Comparison of ENCODE assay signal across 18 cellular contexts in genomic region chr5:179841621-179842020, GRCh38. TPM values are rescaled to one million over a fixed set of nuclear protein-coding genes. Genes with fewer than 3 reads are reported as not detected.
A peak's percentile ranks its signal among the peaks of the same experiment; 100 is the strongest.
DNase-seq lines count a peak whose midpoint lies in the region; ATAC-seq, FAIRE-seq and TF ChIP-seq lines count a peak whose summit lies in the region.
"Had no signal": no experiment of that assay in that cellular context is flagged by ENCODE, and none has a peak within 500 bp of the region (broad histone marks: within the 10 kb centered on the region; RNA-seq: fewer than 3 reads in every experiment).

No MANE protein-coding gene starts in this region.

- H3K9me3 Mint-ChIP-seq in type B pancreatic cell (peaks cover 5% of the 10 kb centered on the region), CD14-positive monocyte (peaks cover 3 to 12% (median 7%) of the 10 kb centered on the region in 7 donors)

- peaks cover 0 to under 1% of the 10 kb centered on the region in 2 donors for H3K4me1 ChIP-seq in kidney (ENCODE audit: control insufficient read depth in 1 of 2, insufficient read depth in 1 of 2, low read depth in 1 of 2, low read length in 2 of 2)
- H3K4me1 ChIP-seq in suprapubic skin: no peaks in the 10 kb centered on the region

- H3K4me1 Mint-ChIP-seq in type B pancreatic cell (ENCODE audit: unreplicated experiment) (peaks cover 2% of the 10 kb centered on the region), CD14-positive monocyte (peaks cover 14% of the 10 kb centered on the region)

- H3K27me3 Mint-ChIP-seq in type B pancreatic cell: no peaks in the 10 kb centered on the region
- peaks cover 0 to 2% (median 0%) of the 10 kb centered on the region in 3 donors for H3K27me3 Mint-ChIP-seq in CD14-positive monocyte (ENCODE audit: low read depth in 3 of 3)

- H3K27ac ChIP-seq in kidney (ENCODE audit: low read depth in 2 of 2, low read length in 2 of 2) (no peak overlapping the region), suprapubic skin (no peak overlapping the region)
- H3K27ac ChIP-seq: BLaER1 had no signal

- H3K9me3 ChIP-seq in kidney (ENCODE audit: control insufficient read depth in 1 of 2, low read length in 2 of 2): no peaks in the 10 kb centered on the region
- peaks cover 4% of the 10 kb centered on the region for H3K9me3 ChIP-seq in suprapubic skin

- no peak for FAIRE-seq in kidney (lab: Jason Lieb, UNC)

- H3K36me3 Mint-ChIP-seq in type B pancreatic cell: peaks cover 38% of the 10 kb centered on the region
- H3K36me3 Mint-ChIP-seq in CD14-positive monocyte: peaks cover 22 to 42% of the 10 kb centered on the region in 2 donors

- DNase-seq in left ventricle myocardium superior (peak; percentile 18), Right ventricle myocardium inferior (ENCODE audit: missing footprints) (no peak), kidney (peak; percentile 57), posterior vena cava (ENCODE audit: low spot score) (peak; percentile 57), type B pancreatic cell (ENCODE audit: extremely low spot score, unreplicated experiment) (no peak), suprapubic skin (ENCODE audit: low spot score in 2 of 2) (no peak), CD14-positive monocyte (ENCODE audit: low spot score) (no peak), NCI-H2029 treated with DMSO at 0.1 percent for 48 hours (lab: John Stamatoyannopoulos, UW) (no peak)
- DNase-seq: DMS79 treated with DMSO at 0.1 percent for 48 hours, NCI-H1105 treated with DMSO at 0.1 percent for 48 hours, NCI-H1694 treated with DMSO at 0.1 percent for 48 hours, NCI-H2107, NCI-H2227 treated with DMSO at 0.1 percent for 48 hours, NCI-H524 treated with DMSO at 0.1 percent for 48 hours, PC-3, RPMI8226 had no signal

- H3K9ac ChIP-seq in kidney (ENCODE audit: low read length in 2 of 2): no peak overlapping the region
- H3K9ac ChIP-seq: BLaER1 had no signal

- H3K4me3 Mint-ChIP-seq in type B pancreatic cell (no peak overlapping the region), CD14-positive monocyte (no peak overlapping the region)

- TF ChIP-seq EP300 in suprapubic skin (IDR thresholded peaks at IDR 0.05): no peak

- H3K36me3 ChIP-seq in kidney (ENCODE audit: control insufficient read depth in 1 of 2, insufficient read depth in 2 of 2, low read length in 2 of 2) (peaks cover 16 to 38% of the 10 kb centered on the region in 2 donors), suprapubic skin (peaks cover 52% of the 10 kb centered on the region)

- WGBS in suprapubic skin: 91% methylated on average over 6 of the region's 9 CpGs

- ATAC-seq in left ventricle myocardium superior (no peak), Right ventricle myocardium inferior (no peak)
- ATAC-seq: PC-3 had no signal

- H3K4me3 ChIP-seq in kidney (ENCODE audit: low read length in 2 of 2): no peak overlapping the region
- H3K4me3 ChIP-seq in suprapubic skin: no peak overlapping the region
- H3K4me3 ChIP-seq: BLaER1 had no signal

- no peak for TF ChIP-seq CTCF in kidney (IDR thresholded peaks at IDR 0.05; ENCODE audit: borderline replicate concordance, extremely low read depth, insufficient read depth)
- TF ChIP-seq CTCF in type B pancreatic cell (conservative IDR thresholded peaks at IDR 0.05): no peak
- TF ChIP-seq CTCF in suprapubic skin (IDR thresholded peaks at IDR 0.05): no peak
- TF ChIP-seq CTCF in CD14-positive monocyte (IDR thresholded peaks at IDR 0.05): no peak

- no peaks in the 10 kb centered on the region for H3K27me3 ChIP-seq in suprapubic skin
- H3K27me3 ChIP-seq: BLaER1 had no signal

- no peak for TF ChIP-seq POLR2A in suprapubic skin (IDR thresholded peaks at IDR 0.05)

- intact Hi-C loops in left ventricle myocardium superior (cut with micrococcal nuclease) (no loop called here), Right ventricle myocardium inferior (cut with DNase I) (no loop called here), kidney (cut with DNase I) (no loop called here), posterior vena cava (cut with DNase I) (no loop called here), CD14-positive monocyte (cut with micrococcal nuclease) (loop anchor here in 1 of 2 donors (10.0 kb wide), 1 partner anchor 63 kb away; the partner anchor contains the start of gene TBC1D9B)

- H3K27ac Mint-ChIP-seq in type B pancreatic cell (peak overlapping the region; percentile 66), CD14-positive monocyte (peak overlapping the region in 2 of 7 donors; percentile 33 to 53)

RNA-seq across cellular contexts. Expression of gene MRNIP, which starts 17.0 kb away (rescaled TPM):
- total RNA-seq in left ventricle myocardium superior: 14.8 TPM
- 12.2 TPM for total RNA-seq in Right ventricle myocardium inferior
- 36.6 TPM for total RNA-seq in kidney
- 25.3 TPM for polyA plus RNA-seq in kidney (ENCODE audit: insufficient read depth, low read depth, low replicate concordance)
- 10 to 100 TPM; 17.3 to 20.1 TPM for total RNA-seq in posterior vena cava
- total RNA-seq in type B pancreatic cell (ENCODE audit: low replicate concordance): 31.1 and 47.6 TPM in 2 replicates
- 100 to 1,000 TPM in 1 of 4 donors, 10 to 100 TPM in 3; 11.6 to 102 (median 22.6) TPM for total RNA-seq in suprapubic skin
- polyA plus RNA-seq in CD14-positive monocyte: 1 to 10 TPM; 1.2 to 1.4 TPM

RNA-seq across cellular contexts. Expression of gene SQSTM1, which starts 20.9 kb away (rescaled TPM):
- 434 TPM for total RNA-seq in left ventricle myocardium superior
- total RNA-seq in Right ventricle myocardium inferior: 407 TPM
- total RNA-seq in kidney: 249 TPM
- polyA plus RNA-seq in kidney (ENCODE audit: insufficient read depth, low read depth, low replicate concordance): 309 TPM
- total RNA-seq in posterior vena cava: 100 to 1,000 TPM; 245 to 333 TPM
- total RNA-seq in type B pancreatic cell (ENCODE audit: low replicate concordance): 133 and 191 TPM in 2 replicates
- total RNA-seq in suprapubic skin: 100 to 1,000 TPM; 183 to 282 (median 265) TPM
- polyA plus RNA-seq in CD14-positive monocyte: 100 to 1,000 TPM; 275 to 312 TPM

RNA-seq across cellular contexts. Expression of gene MGAT4B, which starts 35.0 kb away (rescaled TPM):
- total RNA-seq in left ventricle myocardium superior (110 TPM), Right ventricle myocardium inferior (98.9 TPM), kidney (174 TPM), posterior vena cava (10 to 100 TPM; 54.6 to 62.8 TPM), type B pancreatic cell (ENCODE audit: low replicate concordance) (169 and 211 TPM in 2 replicates), suprapubic skin (100 to 1,000 TPM in 2 of 4 donors, 10 to 100 TPM in 2; 74.5 to 142 (median 97.4) TPM)
- polyA plus RNA-seq in kidney (ENCODE audit: insufficient read depth, low read depth, low replicate concordance) (79.4 TPM), CD14-positive monocyte (10 to 100 TPM; 12.4 to 14.3 TPM)

RNA-seq across cellular contexts. Expression of gene LTC4S, which starts 47.8 kb away (rescaled TPM):
- total RNA-seq in left ventricle myocardium superior: 7.1 TPM
- 10.3 TPM for total RNA-seq in Right ventricle myocardium inferior
- 30.6 TPM for total RNA-seq in kidney
- polyA plus RNA-seq in kidney (ENCODE audit: insufficient read depth, low read depth, low replicate concordance): 20.1 TPM
- 10 to 100 TPM; 19.7 to 20.3 TPM for total RNA-seq in posterior vena cava
- total RNA-seq in type B pancreatic cell (ENCODE audit: low replicate concordance): 4.0 and 6.5 TPM in 2 replicates
- total RNA-seq in suprapubic skin: 1 to 10 TPM; 3.5 to 7.9 (median 4.5) TPM
- under 1 TPM; 0.65 to 0.69 TPM for polyA plus RNA-seq in CD14-positive monocyte
- total RNA-seq: H4 had no signal

Comparison
In these comparisons a context has a peak if more than half of its experiments do, and no peak if none do; other contexts are left out.
1. DNase-seq: peak in left ventricle myocardium superior (single experiment), kidney (single experiment) and posterior vena cava (single experiment); none in Right ventricle myocardium inferior (single experiment), type B pancreatic cell (single experiment), suprapubic skin (0 of 2), CD14-positive monocyte (single experiment) and NCI-H2029 treated with DMSO at 0.1 percent for 48 hours (single experiment).